ENCODE assay signal across 8 cellular contexts in the genomic region with DNA sequence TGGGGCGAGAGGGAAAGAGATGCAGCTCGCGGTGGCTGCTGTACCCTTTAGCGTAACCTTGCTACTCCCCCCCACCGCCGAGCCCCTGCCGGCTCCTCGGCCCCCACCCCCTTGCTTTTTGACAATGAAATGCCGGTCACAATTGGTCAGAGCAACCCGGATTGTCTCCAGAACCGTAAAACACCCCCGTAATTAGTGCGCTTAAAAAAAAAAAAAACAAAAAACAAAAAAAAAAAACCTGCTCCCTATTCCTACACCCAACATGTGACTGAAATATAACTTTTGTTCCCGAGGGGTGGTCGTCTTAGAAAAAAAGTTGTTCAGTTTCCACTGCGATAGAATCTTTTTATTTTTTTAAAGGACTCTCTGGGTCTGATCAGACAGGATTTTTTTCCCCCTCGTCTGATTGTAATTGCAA.
DNase-seq lines count a peak whose midpoint lies in the region; ATAC-seq and TF ChIP-seq lines count a peak whose summit lies in the region.

No MANE protein-coding gene starts in this region.

- peaks cover 19% of the 10 kb centered on the region for H3F3A ChIP-seq in MM.1S (ENCODE audit: insufficient read depth, low read length)

- H4K20me1 ChIP-seq in MM.1S (ENCODE audit: insufficient read depth, low read length) = no peaks in the 10 kb centered on the region

- H3K36me3 ChIP-seq in MM.1S (replicated peaks; ENCODE audit: insufficient read depth, low read length) = no peaks in the 10 kb centered on the region
- peaks cover 0 to 4% of the 10 kb centered on the region in 2 donors for H3K36me3 ChIP-seq in muscle layer of duodenum (ENCODE audit: control insufficient read depth in 1 of 2, insufficient read depth in 2 of 2, low read length in 2 of 2)

- ATAC-seq in HG03469 (IDR thresholded peaks at IDR 0.05; ENCODE audit: unreplicated experiment) = no peak
- ATAC-seq in HG03439 (IDR thresholded peaks at IDR 0.05; ENCODE audit: unreplicated experiment) = no peak

- peak overlapping the region; percentile 79 for H2AFZ ChIP-seq in MM.1S (ENCODE audit: low read length)

- H3K9me3 ChIP-seq in MM.1S (replicated peaks; ENCODE audit: insufficient read depth, low read length) (no peaks in the 10 kb centered on the region), muscle layer of duodenum (ENCODE audit: control insufficient read depth in 1 of 2, low read length in 2 of 2) (no peaks in the 10 kb centered on the region)

- H3K4me2 ChIP-seq in MM.1S (ENCODE audit: low read depth, low read length) = peak overlapping the region; percentile 85

- H3K4me1 ChIP-seq in MM.1S (ENCODE audit: low read length) (0 out of 2 replicates have a peak, but pooled peaks cover 10% of the 10 kb centered on the region), muscle layer of duodenum (ENCODE audit: control insufficient read depth in 1 of 2, insufficient read depth in 2 of 2, low read length in 2 of 2) (peaks cover 9 to 20% of the 10 kb centered on the region in 2 donors)

- TF ChIP-seq CTCF in C4-2B (conservative IDR thresholded peaks at IDR 0.05) (no peak), MM.1S (IDR thresholded peaks at IDR 0.05; ENCODE audit: low read length) (no peak), cardiac fibroblast (IDR thresholded peaks at IDR 0.05; ENCODE audit: low read depth, low read length) (no peak)

- H3K79me2 ChIP-seq in MM.1S (ENCODE audit: low read length) = peaks cover 54% of the 10 kb centered on the region

- H3K4me3 ChIP-seq in MM.1S (ENCODE audit: low read length) (peak overlapping the region; percentile 90), cardiac fibroblast (replicated peaks in 1 of 2; ENCODE audit: low read depth in 2 of 2, low read length in 2 of 2) (peak overlapping the region; percentile 87 to 89), muscle layer of duodenum (ENCODE audit: low read depth in 1 of 2, low read length in 2 of 2) (peak overlapping the region; percentile 68 to 91)

- no peaks in the 10 kb centered on the region for H3K27me3 ChIP-seq in MM.1S (replicated peaks; ENCODE audit: insufficient read depth, low read length)
- H3K27me3 ChIP-seq in muscle layer of duodenum (ENCODE audit: low read depth, low read length) = no peaks in the 10 kb centered on the region

- peak overlapping the region; percentile 94 for H3K9ac ChIP-seq in MM.1S (ENCODE audit: low read length)

- H3K9me2 ChIP-seq in MM.1S (replicated peaks; ENCODE audit: insufficient read depth, low read length) = no peaks in the 10 kb centered on the region

- no peak for DNase-seq in MM.1S
- DNase-seq in cardiac fibroblast (ENCODE audit: low read depth in 2 of 2) = no peak
- DNase-seq in GOT3 (lab: John Stamatoyannopoulos, UW) = no peak
- no peak for DNase-seq in DMS 273 treated with DMSO at 0.1 percent for 48 hours (lab: John Stamatoyannopoulos, UW)

- H3K27ac ChIP-seq in C4-2B = peak overlapping the region; percentile 99
- peak overlapping the region; percentile 95 for H3K27ac ChIP-seq in MM.1S (ENCODE audit: low read length)
- peak overlapping the region; percentile 85 for H3K27ac ChIP-seq in muscle layer of duodenum (ENCODE audit: low read length)
